In genomic region chr1:37476460-37477197, GRCh38 we compare ENCODE assay signal across 8 cellular contexts. TPM values are rescaled to one million over a fixed set of nuclear protein-coding genes. Genes with fewer than 3 reads are reported as not detected.
DNase-seq lines count a peak whose midpoint lies in the region; ATAC-seq, FAIRE-seq and TF ChIP-seq lines count a peak whose summit lies in the region.

No MANE protein-coding gene starts in this region.

- no peaks in the 10 kb centered on the region for H3K27me3 Mint-ChIP-seq in activated CD4-positive, alpha-beta memory T cell treated with anti-CD3 and anti-CD28 coated beads for 36 hours

- ATAC-seq in GM19463 (IDR thresholded peaks at IDR 0.05; ENCODE audit: unreplicated experiment) = no peak
- no peak for ATAC-seq in HG02623 (IDR thresholded peaks at IDR 0.05; ENCODE audit: unreplicated experiment)

- peak overlapping the region; percentile 94 for H3K4me3 Mint-ChIP-seq in activated CD4-positive, alpha-beta memory T cell treated with anti-CD3 and anti-CD28 coated beads for 36 hours

- H3K4me3 ChIP-seq in AG10803 (ENCODE audit: low read length) = peak overlapping the region; percentile 84

- peaks cover 47% of the 10 kb centered on the region for H3K4me1 Mint-ChIP-seq in activated CD4-positive, alpha-beta memory T cell treated with anti-CD3 and anti-CD28 coated beads for 36 hours (ENCODE audit: low read depth)

- POLR2A ChIA-PET in activated CD4-positive, alpha-beta memory T cell treated with anti-CD3 and anti-CD28 coated beads for 36 hours (lab: Charles Lee) = interaction anchor here (0.9 to 6.9 kb wide), 8 partner anchors 10 to 214 kb away, joined by 3 to 56 read pairs (median 4); partner anchors contain the start of gene MEAF6

- no peak for TF ChIP-seq CTCF in AG10803 (conservative IDR thresholded peaks at IDR 0.05; ENCODE audit: low read length)

- DNase-seq in AG10803 (ENCODE audit: low read depth) (peak; percentile 90), H54 (ENCODE audit: insufficient read length, low spot score) (peak; percentile 82), fibroblast of the conjunctiva (ENCODE audit: low read depth) (peak; percentile 68), occipital lobe (lab: John Stamatoyannopoulos, UW) (peak; percentile 24), NCI-H1694 treated with DMSO at 0.1 percent for 48 hours (lab: John Stamatoyannopoulos, UW) (no peak)
- DNase-seq in activated CD4-positive, alpha-beta memory T cell treated with anti-CD3 and anti-CD28 coated beads for 36 hours = no peak

- TF ChIP-seq POLR2A in H54 (IDR thresholded peaks at IDR 0.05; ENCODE audit: low read depth, low read length) = no peak

- peak; percentile 43 for FAIRE-seq in H54 (lab: Jason Lieb, UNC)

- peaks cover 66% of the 10 kb centered on the region for H3K36me3 Mint-ChIP-seq in activated CD4-positive, alpha-beta memory T cell treated with anti-CD3 and anti-CD28 coated beads for 36 hours

- H3K9me3 Mint-ChIP-seq in activated CD4-positive, alpha-beta memory T cell treated with anti-CD3 and anti-CD28 coated beads for 36 hours = no peaks in the 10 kb centered on the region

- intact Hi-C loops in activated CD4-positive, alpha-beta memory T cell treated with anti-CD3 and anti-CD28 coated beads for 36 hours (cut with micrococcal nuclease) = loop anchor here (5.0 to 10.0 kb wide), 7 partner anchors 121 to 1922 kb away; partner anchors contain the start of genes C1orf122, GNL2, KIAA0319L and MAP7D1

- CTCF ChIA-PET in activated CD4-positive, alpha-beta memory T cell treated with anti-CD3 and anti-CD28 coated beads for 36 hours (lab: Charles Lee) = interaction anchor here (1.0 to 11.1 kb wide), 5 partner anchors 10 to 206 kb away, joined by 4 to 157 read pairs (median 13); partner anchors contain the start of gene MEAF6

- peak overlapping the region; percentile 100 for H3K27ac Mint-ChIP-seq in activated CD4-positive, alpha-beta memory T cell treated with anti-CD3 and anti-CD28 coated beads for 36 hours

RNA-seq across cellular contexts. Expression of gene ZC3H12A, which starts 2.2 kb away (rescaled TPM):
- total RNA-seq in activated CD4-positive, alpha-beta memory T cell treated with anti-CD3 and anti-CD28 coated beads for 36 hours = 10 to 100 TPM; 39.0 to 40.8 TPM
- total RNA-seq in occipital lobe = 0.47 TPM

RNA-seq across cellular contexts. Expression of gene MEAF6, which starts 37.9 kb away (rescaled TPM):
- total RNA-seq in activated CD4-positive, alpha-beta memory T cell treated with anti-CD3 and anti-CD28 coated beads for 36 hours = 10 to 100 TPM; 89.6 to 89.7 TPM
- 106 TPM for total RNA-seq in occipital lobe

Comparison
In these comparisons a context has a peak if more than half of its experiments do, and no peak if none do; other contexts are left out.
1. DNase-seq: peak in AG10803 (single experiment), H54 (single experiment), fibroblast of the conjunctiva (single experiment) and occipital lobe (single experiment); none in activated CD4-positive, alpha-beta memory T cell treated with anti-CD3 and anti-CD28 coated beads for 36 hours (single experiment) and NCI-H1694 treated with DMSO at 0.1 percent for 48 hours (single experiment).
2. RNA of gene ZC3H12A, which starts 2.2 kb away (total RNA-seq): 39.0 to 40.8 TPM in activated CD4-positive, alpha-beta memory T cell treated with anti-CD3 and anti-CD28 coated beads for 36 hours; 0.47 TPM in occipital lobe (single experiment); every median in the first group is over 10 times any median in the second.